In the genomic region with DNA sequence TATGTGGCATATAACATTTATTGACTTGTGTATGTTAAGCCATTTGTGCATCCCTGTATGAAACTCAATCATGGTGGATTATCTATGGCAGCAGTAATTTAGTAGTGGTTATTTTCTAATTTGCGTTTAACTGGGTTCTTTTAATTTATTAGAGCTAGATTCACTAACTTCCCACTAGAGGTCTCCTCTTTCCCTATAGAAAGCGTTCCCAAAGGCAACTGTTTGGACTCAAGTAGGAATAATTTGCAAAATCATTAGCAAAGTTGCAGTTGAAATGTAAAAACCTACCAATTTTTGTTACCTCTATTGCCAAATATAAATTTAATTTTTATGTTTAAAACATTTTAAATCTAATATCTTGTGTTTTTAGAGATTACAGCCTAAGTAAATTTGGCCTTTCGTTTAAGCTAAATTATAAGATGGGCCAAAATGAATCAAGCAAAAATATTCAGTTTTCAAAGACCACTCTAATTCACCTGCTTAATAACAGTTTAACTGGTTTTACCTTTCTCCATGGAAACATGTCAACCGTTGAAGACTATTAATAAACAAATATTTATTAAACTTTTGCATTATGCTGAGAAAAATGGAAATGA, we compare ENCODE assay signal across 8 cellular contexts. TPM values are rescaled to one million over a fixed set of nuclear protein-coding genes. Genes with fewer than 3 reads are reported as not detected.
DNase-seq lines count a peak whose midpoint lies in the region; ATAC-seq and TF ChIP-seq lines count a peak whose summit lies in the region.

No MANE protein-coding gene starts in this region.

- no peak overlapping the region for H3K4me3 Mint-ChIP-seq in CD8-positive, alpha-beta T cell
- no peak overlapping the region for H3K4me3 Mint-ChIP-seq in activated T-cell treated with anti-CD3 and anti-CD28 coated beads, Interleukin-2, amount 50 U/mL, for 24 hours

- peaks cover 18% of the 10 kb centered on the region for H3K36me3 Mint-ChIP-seq in CD8-positive, alpha-beta T cell
- H3K36me3 Mint-ChIP-seq in activated T-cell treated with anti-CD3 and anti-CD28 coated beads, Interleukin-2, amount 50 U/mL, for 24 hours (ENCODE audit: low read depth) = peaks cover 39% of the 10 kb centered on the region

- intact Hi-C loops in CD8-positive, alpha-beta T cell (cut with DNase I, micrococcal nuclease) = loop anchor here (5.0 to 10.0 kb wide), 8 partner anchors 347 to 1337 kb away; a partner anchor contains a TSS
- intact Hi-C loops in lower lobe of right lung (cut with DNase I) = no loop called here

- TF ChIP-seq CTCF in CD8-positive, alpha-beta T cell (IDR thresholded peaks at IDR 0.05) = peak; percentile 48
- TF ChIP-seq CTCF in astrocyte of the spinal cord (IDR thresholded peaks at IDR 0.05; ENCODE audit: low read depth, low read length) (peak; percentile 66), lower lobe of right lung (IDR thresholded peaks at IDR 0.05) (peak; percentile 56)

- H3K27ac ChIP-seq in CD8-positive, alpha-beta T cell (ENCODE audit: low read depth, low read length) = no peak overlapping the region
- H3K27ac ChIP-seq in lower lobe of right lung = no peak overlapping the region

- POLR2A ChIA-PET in CD8-positive, alpha-beta T cell (lab: Charles Lee) = no interaction called here

- H3K36me3 ChIP-seq in CD8-positive, alpha-beta T cell (ENCODE audit: insufficient read depth, low read length) = no peaks in the 10 kb centered on the region
- peaks cover 8% of the 10 kb centered on the region for H3K36me3 ChIP-seq in lower lobe of right lung

- H3K9me3 ChIP-seq in CD8-positive, alpha-beta T cell (ENCODE audit: low read length) = no peaks in the 10 kb centered on the region
- H3K9me3 ChIP-seq in lower lobe of right lung = no peaks in the 10 kb centered on the region

- H3K27me3 ChIP-seq in CD8-positive, alpha-beta T cell (ENCODE audit: insufficient read depth, low read length) = no peaks in the 10 kb centered on the region
- H3K27me3 ChIP-seq in lower lobe of right lung (ENCODE audit: low read depth) = no peaks in the 10 kb centered on the region

- H3K27me3 Mint-ChIP-seq in CD8-positive, alpha-beta T cell (ENCODE audit: low read depth) = no peaks in the 10 kb centered on the region
- H3K27me3 Mint-ChIP-seq in activated T-cell treated with anti-CD3 and anti-CD28 coated beads, Interleukin-2, amount 50 U/mL, for 24 hours = no peaks in the 10 kb centered on the region

- no peak overlapping the region for H3K27ac Mint-ChIP-seq in CD8-positive, alpha-beta T cell
- H3K27ac Mint-ChIP-seq in activated T-cell treated with anti-CD3 and anti-CD28 coated beads, Interleukin-2, amount 50 U/mL, for 24 hours = no peak overlapping the region

- no peak for ATAC-seq in CD8-positive, alpha-beta T cell
- no peak for ATAC-seq in lower lobe of right lung

- no peak overlapping the region for H3K4me3 ChIP-seq in CD8-positive, alpha-beta T cell (ENCODE audit: low read depth, low read length)
- H3K4me3 ChIP-seq in astrocyte of the spinal cord (ENCODE audit: low read depth, low read length) = no peak overlapping the region
- H3K4me3 ChIP-seq in lower lobe of right lung = no peak overlapping the region

- in situ Hi-C loops in astrocyte of the spinal cord (cut with HindIII; ENCODE audit: low sequenced_read_pairs) = no loop called here

- CTCF ChIA-PET in CD8-positive, alpha-beta T cell (lab: Charles Lee) = interaction anchor here (0.7 to 1.4 kb wide), 9 partner anchors 9 to 478 kb away, joined by 3 to 7 read pairs (median 3); a partner anchor contains a TSS

- peaks cover 39% of the 10 kb centered on the region for H3K4me1 Mint-ChIP-seq in CD8-positive, alpha-beta T cell (ENCODE audit: low read depth)
- peaks cover 49% of the 10 kb centered on the region for H3K4me1 Mint-ChIP-seq in activated T-cell treated with anti-CD3 and anti-CD28 coated beads, Interleukin-2, amount 50 U/mL, for 24 hours (ENCODE audit: low read depth)

- no peaks in the 10 kb centered on the region for H3K9me3 Mint-ChIP-seq in CD8-positive, alpha-beta T cell
- H3K9me3 Mint-ChIP-seq in activated T-cell treated with anti-CD3 and anti-CD28 coated beads, Interleukin-2, amount 50 U/mL, for 24 hours = no peaks in the 10 kb centered on the region

- DNase-seq in CD8-positive, alpha-beta T cell = no peak
- DNase-seq in LHCN-M2 (ENCODE audit: low read depth) (peak; percentile 43), astrocyte of the spinal cord (ENCODE audit: low read depth, low spot score) (peak; percentile 55), lower lobe of right lung (no peak), NCI-H345 treated with DMSO at 0.1 percent for 48 hours (lab: John Stamatoyannopoulos, UW; ENCODE audit: unreplicated experiment) (no peak)
- no peak for DNase-seq in stimulated activated CD4-positive, alpha-beta T cell treated with anti-CD3 and anti-CD28 coated beads, Interleukin-4, amount 100 ng/mL, for 4 hours
- DNase-seq in activated T-cell treated with anti-CD3 and anti-CD28 coated beads, Interleukin-2, amount 50 U/mL, for 24 hours = no peak
- DNase-seq in activated CD8-positive, alpha-beta memory T cell treated with anti-CD3 and anti-CD28 coated beads, Interleukin-2, amount 50 U/mL, for 48 hours = no peak

- peaks cover 12% of the 10 kb centered on the region for H3K4me1 ChIP-seq in CD8-positive, alpha-beta T cell (ENCODE audit: insufficient read depth, low read length)
- peaks cover 26% of the 10 kb centered on the region for H3K4me1 ChIP-seq in lower lobe of right lung

RNA-seq across cellular contexts. Expression of a gene that starts 6.0 kb away (rescaled TPM):
- total RNA-seq in CD8-positive, alpha-beta T cell = 10 to 100 TPM; 16.6 to 17.8 TPM
- total RNA-seq in LHCN-M2 (2014; rRNA removed) (5.0 and 5.8 TPM in 2 replicates), lower lobe of right lung (19.6 TPM)
- 8.1 TPM for polyA plus RNA-seq in LHCN-M2 (2012)

RNA-seq across cellular contexts. Expression of a gene that starts 6.1 kb away (rescaled TPM):
- 1 to 10 TPM; 2.6 to 3.0 TPM for total RNA-seq in CD8-positive, alpha-beta T cell
- 4.6 and 5.0 TPM in 2 replicates for total RNA-seq in LHCN-M2 (2014; rRNA removed)
- polyA plus RNA-seq in LHCN-M2 (2012) = 1.6 TPM
- total RNA-seq in lower lobe of right lung = 4.2 TPM

Comparison
In these comparisons a context has a peak if more than half of its experiments do, and no peak if none do; other contexts are left out.
1. DNase-seq: peak in LHCN-M2 (single experiment) and astrocyte of the spinal cord (single experiment); none in CD8-positive, alpha-beta T cell (0 of 7), lower lobe of right lung (single experiment), stimulated activated CD4-positive, alpha-beta T cell treated with anti-CD3 and anti-CD28 coated beads, Interleukin-4, amount 100 ng/mL, for 4 hours (0 of 2), activated T-cell treated with anti-CD3 and anti-CD28 coated beads, Interleukin-2, amount 50 U/mL, for 24 hours (single experiment), activated CD8-positive, alpha-beta memory T cell treated with anti-CD3 and anti-CD28 coated beads, Interleukin-2, amount 50 U/mL, for 48 hours (single experiment) and NCI-H345 treated with DMSO at 0.1 percent for 48 hours (single experiment).
2. Peak in every context shown above with its lines, with median percentiles within 50 percentile points of each other: CTCF ChIP-seq.